Comparison of ENCODE assay signal across 32 cellular contexts in the genomic region with DNA sequence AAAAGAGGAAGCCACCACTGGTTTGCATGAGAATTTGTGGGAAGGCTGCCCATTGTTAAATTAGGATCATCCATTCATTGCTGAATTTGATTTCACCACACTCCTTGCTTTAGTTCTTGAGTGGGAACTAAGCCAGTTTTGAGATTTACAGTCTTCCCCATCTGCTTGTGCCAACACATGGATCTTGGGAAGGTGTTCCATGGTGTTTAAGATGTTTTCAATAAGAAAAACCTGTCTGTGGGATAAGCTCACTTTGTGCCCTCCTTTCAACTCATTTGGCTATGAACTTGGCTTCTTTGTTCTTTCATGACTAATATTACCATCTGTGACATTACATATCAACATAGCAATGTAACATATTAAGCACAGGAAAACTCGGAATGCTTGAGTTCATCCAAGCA.
A peak's percentile ranks its signal among the peaks of the same experiment; 100 is the strongest.
DNase-seq lines count a peak whose midpoint lies in the region; ATAC-seq, FAIRE-seq and TF ChIP-seq lines count a peak whose summit lies in the region.
"Had no signal": no experiment of that assay in that cellular context is flagged by ENCODE, and none has a peak within 500 bp of the region (broad histone marks: within the 10 kb centered on the region; RNA-seq: fewer than 3 reads in every experiment).

No MANE protein-coding gene starts in this region.

- H4K20me1 ChIP-seq in H9 (ENCODE audit: control insufficient read depth, insufficient read depth, insufficient read length) = no peaks in the 10 kb centered on the region
- no peaks in the 10 kb centered on the region for H4K20me1 ChIP-seq in astrocyte (ENCODE audit: insufficient read depth, low read length)

- H3K27me3 ChIP-seq in H9 (ENCODE audit: insufficient read depth, low read length) = no peaks in the 10 kb centered on the region
- H3K27me3 ChIP-seq in astrocyte (ENCODE audit: insufficient read depth, low read length) = no peaks in the 10 kb centered on the region
- no peaks in the 10 kb centered on the region for H3K27me3 ChIP-seq in iPS-18a (ENCODE audit: control insufficient read depth, insufficient read depth, low read length)
- H3K27me3 ChIP-seq: heart right ventricle, left lung, MG63, ovary, vagina had no signal

- H4K91ac ChIP-seq in H9 (ENCODE audit: insufficient read length, low read depth, low read length) = no peak overlapping the region

- WGBS in H9 (ENCODE audit: extremely low coverage, insufficient read length, low lambda C conversion rate) = no CpG with 5 or more reads among the region's 1 CpG

- TF ChIP-seq CTCF in AG09319 (IDR thresholded peaks at IDR 0.05; ENCODE audit: low read depth, low read length) (no peak), H9 (conservative IDR thresholded peaks at IDR 0.05) (no peak), astrocyte (IDR thresholded peaks at IDR 0.05; ENCODE audit: insufficient read depth, low read depth, low read length) (no peak)

- ATAC-seq in HG03045 (IDR thresholded peaks at IDR 0.05; ENCODE audit: unreplicated experiment) = no peak
- ATAC-seq: A549, left lung, Panc1, T-cell had no signal

- H3K4me1 ChIP-seq in H9 (ENCODE audit: insufficient read depth, low read length) (peaks cover 10% of the 10 kb centered on the region; the same call in 1 of the 2 replicates), astrocyte (ENCODE audit: insufficient read depth, low read length) (no peaks in the 10 kb centered on the region), iPS-18a (ENCODE audit: control insufficient read depth, low read depth, low read length) (peaks cover 39% of the 10 kb centered on the region)
- H3K4me1 ChIP-seq: A549, Caco-2, left lung, vagina had no signal

- H3K4me3 ChIP-seq in astrocyte (ENCODE audit: insufficient read depth, low read depth, low read length) (no peak overlapping the region), iPS-18a (ENCODE audit: low read length) (peak overlapping the region; percentile 18)
- H3K4me3 ChIP-seq: A549, coronary artery, heart right ventricle, left lung, MG63, ovary, vagina had no signal

- no peaks in the 10 kb centered on the region for H3K23me2 ChIP-seq in H9 (ENCODE audit: insufficient read length, low read depth, low read length, poor library complexity, severe bottlenecking)

- H3K36me3 Mint-ChIP-seq in H9 (ENCODE audit: insufficient read depth in 1 of 3, low read depth in 3 of 3) = peaks cover 0 to 7% (median under 1%) of the 10 kb centered on the region in 3 experiments; a peak in 3 of 7 replicates
- H3K36me3 Mint-ChIP-seq in astrocyte (ENCODE audit: low read depth, unreplicated experiment) = no peaks in the 10 kb centered on the region
- H3K36me3 Mint-ChIP-seq: mesothelial cell of epicardium; natural killer cell treated with Interleukin-12 subunit alpha and Interleukin-12 subunit beta and Interleukin-15 and Interleukin-18, amount 100 ng/mL, for 72 hours; T-cell had no signal

- no peaks in the 10 kb centered on the region for H3K9me3 ChIP-seq in H9 (ENCODE audit: control insufficient read depth, low read depth, low read length)
- H3K9me3 ChIP-seq in astrocyte (ENCODE audit: insufficient read depth, low read depth, low read length) = no peaks in the 10 kb centered on the region
- H3K9me3 ChIP-seq in iPS-18a (ENCODE audit: control insufficient read depth, low read depth, low read length) = no peaks in the 10 kb centered on the region
- H3K9me3 ChIP-seq: A549, Caco-2, left lung, MG63, ovary, vagina had no signal

- H3K36me3 ChIP-seq in astrocyte (ENCODE audit: insufficient read depth, low read length) (no peaks in the 10 kb centered on the region), iPS-18a (ENCODE audit: control insufficient read depth, low read depth, low read length) (no peaks in the 10 kb centered on the region)
- H3K36me3 ChIP-seq: heart right ventricle, left lung, MG63, ovary, vagina had no signal

- H2AFZ ChIP-seq in H9 (ENCODE audit: low read length) = no peak overlapping the region
- no peak overlapping the region for H2AFZ ChIP-seq in astrocyte (ENCODE audit: low read depth, low read length)

- H2BK15ac ChIP-seq in H9 (ENCODE audit: low read depth, low read length) = no peak overlapping the region

- no peaks in the 10 kb centered on the region for H3K79me1 ChIP-seq in H9 (ENCODE audit: insufficient read depth, low read depth, low read length, poor library complexity, severe bottlenecking)

- no peak overlapping the region for H3K18ac ChIP-seq in H9 (ENCODE audit: insufficient read length, low read depth, low read length)

- H3K4ac ChIP-seq in H9 (ENCODE audit: low read depth, low read length) = no peak overlapping the region

- POLR2A ChIA-PET in HEK293T (lab: Yijun Ruan, JAX) = no interaction called here

- peak overlapping the region; percentile 22 to 71 (median 60); a peak in 2 of 7 replicates for H3K27ac Mint-ChIP-seq in H9
- no peak overlapping the region for H3K27ac Mint-ChIP-seq in astrocyte (ENCODE audit: unreplicated experiment)
- H3K27ac Mint-ChIP-seq: endodermal cell, HFFc6, T-cell had no signal

- no peak overlapping the region for H4K8ac ChIP-seq in H9 (replicated peaks; ENCODE audit: insufficient read length, low read depth, low read length)

- peak overlapping the region; percentile 9 to 14; a peak in 2 of 5 replicates for H3K4me3 Mint-ChIP-seq in H9
- no peak overlapping the region for H3K4me3 Mint-ChIP-seq in astrocyte (ENCODE audit: unreplicated experiment)
- H3K4me3 Mint-ChIP-seq: endodermal cell; HFFc6; mesothelial cell of epicardium; natural killer cell treated with Interleukin-12 subunit alpha and Interleukin-12 subunit beta and Interleukin-15 and Interleukin-18, amount 100 ng/mL, for 72 hours; T-cell had no signal

- no peak overlapping the region for H2BK5ac ChIP-seq in H9 (ENCODE audit: insufficient read length, low read length)

- H3K4me2 ChIP-seq in H9 (ENCODE audit: insufficient read depth, insufficient read length, low read length) (peak overlapping the region; percentile 31), astrocyte (ENCODE audit: low read length) (no peak overlapping the region)
- H3K4me2 ChIP-seq: A549 had no signal

- H2BK120ac ChIP-seq in H9 (ENCODE audit: low read depth, low read length, poor library complexity, severe bottlenecking) = no peak overlapping the region

- DNase-seq in AG09319 (ENCODE audit: extremely low read depth, low read depth) (peak; percentile 59), H9 (no peak), astrocyte (ENCODE audit: low read depth) (peak; percentile 44), HK-2 (ENCODE audit: unreplicated experiment) (no peak), HEK293T (ENCODE audit: extremely low spot score) (no peak), NCI-H1105 (lab: John Stamatoyannopoulos, UW) (no peak)
- DNase-seq: activated gamma-delta T cell treated with Interleukin-2 at 50 U/mL for 16 hours; activated T-cell treated with anti-CD3 and anti-CD28 coated beads, Interleukin-2, amount 50 U/mL, for 1 hour; C1 segment of cervical spinal cord; Caco-2; DND-41; endodermal cell; heart right ventricle; HFFc6; KBM-7; left lung; MG63; NCI-H1436; NCI-H524; ovary; stimulated activated CD4-positive, alpha-beta T cell treated with anti-CD3 and anti-CD28 coated beads, Interleukin-12 subunit alpha, Interleukin-12 subunit beta, amount 100 ng/mL, for 4 hours; stimulated activated CD4-positive, alpha-beta T cell treated with anti-CD3 and anti-CD28 coated beads, Interleukin-4, amount 100 ng/mL, for 24 hours; stimulated activated naive CD4-positive, alpha-beta T cell; T-cell had no signal

- H3K27me3 Mint-ChIP-seq in H9 (ENCODE audit: low read depth) (no peaks in the 10 kb centered on the region), astrocyte (ENCODE audit: low read depth, unreplicated experiment) (no peaks in the 10 kb centered on the region)
- H3K27me3 Mint-ChIP-seq: natural killer cell treated with Interleukin-12 subunit alpha and Interleukin-12 subunit beta and Interleukin-15 and Interleukin-18, amount 100 ng/mL, for 72 hours; T-cell had no signal

- H3K79me2 ChIP-seq in H9 (ENCODE audit: insufficient read depth, low read length) (no peaks in the 10 kb centered on the region), astrocyte (ENCODE audit: insufficient read depth, low read length) (no peaks in the 10 kb centered on the region)

- H3K9me3 Mint-ChIP-seq in H9 = peaks cover 0 to 3% of the 10 kb centered on the region in 2 experiments; a peak in 4 of 5 replicates
- H3K9me3 Mint-ChIP-seq in astrocyte (ENCODE audit: unreplicated experiment) = no peaks in the 10 kb centered on the region
- H3K9me3 Mint-ChIP-seq: endodermal cell, HFFc6 had no signal

- no peak overlapping the region for H4K5ac ChIP-seq in H9 (ENCODE audit: insufficient read length, low read depth, low read length)

- H3K56ac ChIP-seq in H9 (ENCODE audit: insufficient read length, low read depth, low read length) = no peak overlapping the region

- no peak overlapping the region for H3T11ph ChIP-seq in H9 (ENCODE audit: low read length)

- peaks cover 61 to 63% of the 10 kb centered on the region in 2 experiments for H3K4me1 Mint-ChIP-seq in H9
- H3K4me1 Mint-ChIP-seq in astrocyte (ENCODE audit: low read depth, unreplicated experiment) = peaks cover 19% of the 10 kb centered on the region
- H3K4me1 Mint-ChIP-seq: T-cell had no signal

- peak; percentile 43 for FAIRE-seq in astrocyte (lab: Jason Lieb, UNC)
- FAIRE-seq: A549 had no signal

- peak overlapping the region; percentile 9 for H2AK5ac ChIP-seq in H9 (ENCODE audit: insufficient read length, low read length)

- CTCF ChIA-PET in HEK293T (lab: Yijun Ruan, JAX) = no interaction called here

- no peak overlapping the region for H3K14ac ChIP-seq in H9 (ENCODE audit: insufficient read depth, low read length)

- peak overlapping the region; percentile 26 for H2BK20ac ChIP-seq in H9 (ENCODE audit: low read depth, low read length, poor library complexity, severe bottlenecking)

- H3K23ac ChIP-seq in H9 (ENCODE audit: insufficient read length, low read depth, low read length) = no peak overlapping the region

- H3K9ac ChIP-seq in H9 (ENCODE audit: extremely low read depth, insufficient read length, low read length) = no peak overlapping the region
- H3K9ac ChIP-seq in astrocyte (ENCODE audit: low read length) = no peak overlapping the region
- H3K9ac ChIP-seq in iPS-18a (ENCODE audit: low read length) = peak overlapping the region; percentile 12

- H2BK12ac ChIP-seq in H9 (ENCODE audit: insufficient read length, low read depth, low read length) = no peak overlapping the region

- H3K27ac ChIP-seq in H9 (ENCODE audit: insufficient read length, low read depth, low read length) (peak overlapping the region; percentile 76), astrocyte (ENCODE audit: low read depth, low read length) (no peak overlapping the region), iPS-18a (ENCODE audit: low read length) (peak overlapping the region; percentile 34)
- H3K27ac ChIP-seq: A549, coronary artery, left lung, ovary, vagina had no signal

TF ChIP-seq in HEK293T, 16 proteins besides CTCF, POLR2A, EP300 and RAD21 (continues in another document):
- TF ChIP-seq L3MBTL2 (conservative IDR thresholded peaks at IDR 0.05) = no peak
- TF ChIP-seq FOXK2 (IDR thresholded peaks at IDR 0.05) = no peak
- no peak for TF ChIP-seq BHLHE40 (IDR thresholded peaks at IDR 0.05; ENCODE audit: borderline replicate concordance)
- no peak for TF ChIP-seq HDGF (IDR thresholded peaks at IDR 0.05; ENCODE audit: borderline replicate concordance)
- TF ChIP-seq FOXA1 (IDR thresholded peaks at IDR 0.05) = no peak
- no peak for TF ChIP-seq NFRKB (IDR thresholded peaks at IDR 0.05)
- TF ChIP-seq FOXM1 (IDR thresholded peaks at IDR 0.05; ENCODE audit: borderline replicate concordance) = no peak
- TF ChIP-seq ARNT (IDR thresholded peaks at IDR 0.05) = no peak
- TF ChIP-seq ZNF384 (IDR thresholded peaks at IDR 0.05) = no peak

Comparison
In these comparisons a context has a peak if more than half of its experiments do, and no peak if none do; other contexts are left out.
1. DNase-seq: peak in AG09319 (single experiment) and astrocyte (single experiment); none in H9 (single experiment), HK-2 (single experiment), HEK293T (single experiment) and NCI-H1105 (single experiment).